In the genomic region with DNA sequence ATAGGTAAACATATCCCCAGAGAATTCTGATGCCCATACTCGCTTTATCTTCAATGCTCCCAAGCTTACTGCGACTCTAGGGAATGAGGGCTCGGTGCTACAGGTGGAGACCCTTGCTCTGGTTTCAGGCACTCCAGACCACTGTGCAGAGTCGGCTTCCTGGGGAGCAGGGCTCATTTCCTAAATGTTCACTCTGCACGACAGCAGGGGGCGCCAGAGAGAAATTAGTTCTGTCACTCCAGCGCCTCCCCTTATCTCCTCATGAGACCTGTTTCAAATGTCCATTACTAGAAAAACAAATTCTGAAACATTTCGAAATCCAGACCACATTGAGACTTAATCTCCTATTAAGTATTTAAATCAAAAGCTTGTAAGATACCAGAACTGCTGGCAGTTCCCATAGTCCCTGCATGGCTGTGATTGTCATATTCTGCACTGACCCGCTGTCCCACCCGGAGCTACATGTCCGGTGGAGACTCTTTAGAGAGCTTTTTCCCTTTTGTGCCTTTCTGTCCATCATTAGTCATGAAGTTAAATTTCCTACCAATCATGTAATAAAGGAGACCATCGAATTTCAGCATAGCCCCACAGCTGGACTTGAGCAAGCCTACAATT, we compare ENCODE assay signal across 8 cellular contexts. TPM values are rescaled to one million over a fixed set of nuclear protein-coding genes. Genes with fewer than 3 reads are reported as not detected.
DNase-seq lines count a peak whose midpoint lies in the region; ATAC-seq and TF ChIP-seq lines count a peak whose summit lies in the region.

No MANE protein-coding gene starts in this region.

- WGBS in tibial nerve, 2 donors = 53 to 55% methylated on average over 12 of the region's 12 CpGs

- no peak overlapping the region for H2AFZ ChIP-seq in osteoblast (ENCODE audit: low read length)

- H3K4me3 ChIP-seq in HL-60 (replicated peaks; ENCODE audit: insufficient read depth, low read length) = no peak overlapping the region
- H3K4me3 ChIP-seq in RWPE2 (ENCODE audit: severe bottlenecking) = no peak overlapping the region
- H3K4me3 ChIP-seq in osteoblast (ENCODE audit: insufficient read depth, low read length) = no peak overlapping the region
- no peak overlapping the region for H3K4me3 ChIP-seq in tibial nerve

- no peak for TF ChIP-seq POLR2A in tibial nerve (IDR thresholded peaks at IDR 0.05)

- DNase-seq in GM03348 (ENCODE audit: low spot score) = peak; percentile 79
- DNase-seq in HL-60 (ENCODE audit: low read depth in 1 of 2, low spot score in 1 of 2) = peak; percentile 12 to 77
- peak; percentile 62 for DNase-seq in RWPE2 (ENCODE audit: low spot score)
- DNase-seq in activated gamma-delta T cell treated with anti-CD3 and anti-CD28 coated beads, Interleukin-2, amount 50 U/mL, for 16 hours (ENCODE audit: low read depth) = peak; percentile 75
- DNase-seq in germinal center (ENCODE audit: low spot score) = peak; percentile 73
- DNase-seq in osteoblast (ENCODE audit: insufficient read length, low spot score, missing footprints) = no peak
- peak; percentile 47 to 81 for DNase-seq in tibial nerve (ENCODE audit: low spot score in 2 of 2)

- peak; percentile 76 for TF ChIP-seq CTCF in HL-60 (IDR thresholded peaks at IDR 0.05; ENCODE audit: insufficient read depth, low read length)
- peak; percentile 80 for TF ChIP-seq CTCF in RWPE2 (IDR thresholded peaks at IDR 0.05; ENCODE audit: poor library complexity, severe bottlenecking)
- peak; percentile 86 for TF ChIP-seq CTCF in osteoblast (IDR thresholded peaks at IDR 0.05; ENCODE audit: extremely low read depth, low read depth, low read length)
- peak; percentile 60 to 78 (median 67) for TF ChIP-seq CTCF in tibial nerve (IDR thresholded peaks at IDR 0.05)

- peaks cover under 1% of the 10 kb centered on the region for H3K27me3 ChIP-seq in HL-60 (ENCODE audit: insufficient read depth, poor library complexity, severe bottlenecking)
- no peaks in the 10 kb centered on the region for H3K27me3 ChIP-seq in RWPE2 (ENCODE audit: insufficient read depth, poor library complexity, severe bottlenecking)
- H3K27me3 ChIP-seq in osteoblast (ENCODE audit: insufficient read depth, low read length) = no peaks in the 10 kb centered on the region
- H3K27me3 ChIP-seq in tibial nerve = no peaks in the 10 kb centered on the region

- H3K4me1 ChIP-seq in RWPE2 (ENCODE audit: insufficient read depth, poor library complexity, severe bottlenecking) = peaks cover 10% of the 10 kb centered on the region
- peaks cover 22% of the 10 kb centered on the region for H3K4me1 ChIP-seq in osteoblast (ENCODE audit: insufficient read depth, low read length)
- peaks cover 0 to 10% (median 2%) of the 10 kb centered on the region in 4 donors for H3K4me1 ChIP-seq in tibial nerve

- H3K4me2 ChIP-seq in osteoblast (ENCODE audit: insufficient read depth, low read length) = no peak overlapping the region

- ATAC-seq in RWPE2 (ENCODE audit: low read depth) (peak; percentile 58; the same call in 1 of the 3 replicates), HG02870 (IDR thresholded peaks at IDR 0.05; ENCODE audit: unreplicated experiment) (no peak)

- H3K9me3 ChIP-seq in RWPE2 (ENCODE audit: severe bottlenecking) (no peaks in the 10 kb centered on the region), osteoblast (ENCODE audit: low read depth, low read length) (no peaks in the 10 kb centered on the region), tibial nerve (no peaks in the 10 kb centered on the region)

- H3K36me3 ChIP-seq in RWPE2 (ENCODE audit: low read depth) (no peaks in the 10 kb centered on the region), osteoblast (ENCODE audit: insufficient read depth, low read length) (no peaks in the 10 kb centered on the region), tibial nerve (no peaks in the 10 kb centered on the region)

- no peaks in the 10 kb centered on the region for H3K79me2 ChIP-seq in osteoblast (ENCODE audit: insufficient read depth, low read length)

- TF ChIP-seq EP300 in tibial nerve (IDR thresholded peaks at IDR 0.05) = no peak

- H3K27ac ChIP-seq in HL-60 (replicated peaks) = no peak overlapping the region
- no peak overlapping the region for H3K27ac ChIP-seq in RWPE2 (ENCODE audit: poor library complexity, severe bottlenecking)
- H3K27ac ChIP-seq in osteoblast (ENCODE audit: low read depth, low read length) = no peak overlapping the region
- no peak overlapping the region for H3K27ac ChIP-seq in tibial nerve

- H4K20me1 ChIP-seq in osteoblast (ENCODE audit: insufficient read depth, low read length) = no peaks in the 10 kb centered on the region

RNA-seq across cellular contexts. Expression of gene EPSTI1, which starts 22.4 kb away (rescaled TPM):
- total RNA-seq in osteoblast = 25.9 and 30.8 TPM in 2 replicates
- 10 to 100 TPM in 1 of 4 donors, 1 to 10 TPM in 3; 1.4 to 16.8 (median 3.3) TPM for total RNA-seq in tibial nerve

RNA-seq across cellular contexts. Expression of gene DNAJC15, which starts 53.7 kb away (rescaled TPM):
- total RNA-seq in osteoblast = 13.0 and 17.0 TPM in 2 replicates
- total RNA-seq in tibial nerve = 1 to 10 TPM; 3.7 to 9.2 (median 5.7) TPM
